Comparison of ENCODE assay signal across 24 cellular contexts in genomic region chr6:121356575-121356974, GRCh38. TPM values are rescaled to one million over a fixed set of nuclear protein-coding genes. Genes with fewer than 3 reads are reported as not detected.
A peak's percentile ranks its signal among the peaks of the same experiment; 100 is the strongest.
DNase-seq lines count a peak whose midpoint lies in the region; ATAC-seq and TF ChIP-seq lines count a peak whose summit lies in the region.
"Had no signal": no experiment of that assay in that cellular context is flagged by ENCODE, and none has a peak within 500 bp of the region (broad histone marks: within the 10 kb centered on the region; RNA-seq: fewer than 3 reads in every experiment).

No MANE protein-coding gene starts in this region.

- no peaks in the 10 kb centered on the region for H3K9me3 ChIP-seq in DND-41 (ENCODE audit: insufficient read depth, low read length, severe bottlenecking)
- H3K9me3 ChIP-seq: colonic mucosa, left ventricle myocardium inferior, vagina had no signal

- H3K27ac ChIP-seq in DND-41 (ENCODE audit: low read length), result no peak overlapping the region
- H3K27ac ChIP-seq: colonic mucosa, left ventricle myocardium inferior, SK-N-MC, vagina had no signal

- no peak overlapping the region for H3K4me2 ChIP-seq in DND-41 (ENCODE audit: insufficient read depth, low read length)

- H3K36me3 ChIP-seq in DND-41 (ENCODE audit: insufficient read depth, low read length), result no peaks in the 10 kb centered on the region
- H3K36me3 ChIP-seq: colonic mucosa, left ventricle myocardium inferior, vagina had no signal

- H3K9me3 Mint-ChIP-seq in chondrocyte (ENCODE audit: low read depth), result no peaks in the 10 kb centered on the region
- no peaks in the 10 kb centered on the region for H3K9me3 Mint-ChIP-seq in stimulated activated naive B cell treated with anti-CD40 and anti-IgM and Interleukin-4, amounts not matched to agents 10 μg/mL and 1 μg/mL and 100 μg/mL, for 72 hours
- H3K9me3 Mint-ChIP-seq: brain; CD4-positive, alpha-beta memory T cell; immature natural killer cell; nephron; stimulated activated effector memory CD8-positive, alpha-beta T cell treated with anti-CD3 and anti-CD28 coated beads, Interleukin-12 subunit alpha, Interleukin-12 subunit beta, amount 100 ng/mL, for 72 hours; WTC11 had no signal

- no peaks in the 10 kb centered on the region for H3K79me2 ChIP-seq in DND-41 (ENCODE audit: insufficient read depth, low read length)

- H3K4me3 Mint-ChIP-seq in chondrocyte (ENCODE audit: unreplicated experiment), result no peak overlapping the region
- H3K4me3 Mint-ChIP-seq in stimulated activated naive B cell treated with anti-CD40 and anti-IgM and Interleukin-4, amounts not matched to agents 10 μg/mL and 1 μg/mL and 100 μg/mL, for 72 hours, result no peak overlapping the region
- H3K4me3 Mint-ChIP-seq: brain; CD4-positive, alpha-beta memory T cell; immature natural killer cell; nephron; stimulated activated effector memory CD8-positive, alpha-beta T cell treated with anti-CD3 and anti-CD28 coated beads, Interleukin-12 subunit alpha, Interleukin-12 subunit beta, amount 100 ng/mL, for 72 hours; WTC11 had no signal

- no peaks in the 10 kb centered on the region for H3K4me1 ChIP-seq in DND-41 (ENCODE audit: insufficient read depth, low read length)
- H3K4me1 ChIP-seq: colonic mucosa, left ventricle myocardium inferior, vagina had no signal

- DNase-seq in DND-41, result no peak
- DNase-seq in chondrocyte (ENCODE audit: low spot score), result no peak
- DNase-seq in left colon, result no peak
- DNase-seq in stimulated activated naive B cell treated with anti-CD40 and anti-IgM and Interleukin-4, amounts not matched to agents 10 μg/mL and 1 μg/mL and 100 μg/mL, for 72 hours, result no peak
- no peak for DNase-seq in OCI-M2 (lab: John Stamatoyannopoulos, UW; ENCODE audit: unreplicated experiment)
- DNase-seq: activated CD8-positive, alpha-beta memory T cell treated with anti-CD3 and anti-CD28 coated beads, Interleukin-2, amount 50 U/mL, for 48 hours; CD4-positive, alpha-beta memory T cell; colonic mucosa; DMS53; GOT3; immature natural killer cell; left ventricle myocardium inferior; NCI-H1417; NCI-H510A; stimulated activated CD4-positive, alpha-beta T cell treated with anti-CD3 and anti-CD28 coated beads, Interleukin-1b, Interleukin-23, amount 100 ng/mL, for 48 hours had no signal

- no peak overlapping the region for H3K4me3 ChIP-seq in DND-41 (ENCODE audit: low read depth in 1 of 2, low read length in 2 of 2)
- H3K4me3 ChIP-seq: colonic mucosa, left ventricle myocardium inferior, SK-N-MC, vagina had no signal

- H3K27me3 Mint-ChIP-seq in chondrocyte (ENCODE audit: low read depth), result peaks cover 24% of the 10 kb centered on the region
- H3K27me3 Mint-ChIP-seq in stimulated activated naive B cell treated with anti-CD40 and anti-IgM and Interleukin-4, amounts not matched to agents 10 μg/mL and 1 μg/mL and 100 μg/mL, for 72 hours, result peaks cover 16 to 24% of the 10 kb centered on the region in 2 donors

- H3K27ac Mint-ChIP-seq in chondrocyte (ENCODE audit: unreplicated experiment), result no peak overlapping the region
- H3K27ac Mint-ChIP-seq in stimulated activated naive B cell treated with anti-CD40 and anti-IgM and Interleukin-4, amounts not matched to agents 10 μg/mL and 1 μg/mL and 100 μg/mL, for 72 hours, result no peak overlapping the region
- H3K27ac Mint-ChIP-seq: brain; CD4-positive, alpha-beta memory T cell; immature natural killer cell; nephron; stimulated activated effector memory CD8-positive, alpha-beta T cell treated with anti-CD3 and anti-CD28 coated beads, Interleukin-12 subunit alpha, Interleukin-12 subunit beta, amount 100 ng/mL, for 72 hours; WTC11 had no signal

- H4K20me1 ChIP-seq in DND-41 (ENCODE audit: insufficient read depth, low read length), result no peaks in the 10 kb centered on the region

- no peaks in the 10 kb centered on the region for H3K27me3 ChIP-seq in DND-41 (ENCODE audit: insufficient read depth, low read length, poor library complexity)
- H3K27me3 ChIP-seq: colonic mucosa, vagina had no signal

- H2AFZ ChIP-seq in DND-41 (ENCODE audit: low read depth, low read length), result no peak overlapping the region

- TF ChIP-seq CTCF in DND-41 (IDR thresholded peaks at IDR 0.05; ENCODE audit: borderline replicate concordance, extremely low read depth, low read length, poor library complexity, severe bottlenecking) (peak; percentile 6), LNCAP (IDR thresholded peaks at IDR 0.05) (peak; percentile 19; the same call in 1 of the 2 replicates), chondrocyte (IDR thresholded peaks at IDR 0.05) (peak; percentile 48)

- intact Hi-C loops in left colon (cut with DNase I, micrococcal nuclease), result no loop called here

- ATAC-seq in DND-41 (ENCODE audit: insufficient read depth, low read depth) (no peak), left colon (peak; percentile 58), GM18520 (IDR thresholded peaks at IDR 0.05; ENCODE audit: unreplicated experiment) (no peak), GM19467 (IDR thresholded peaks at IDR 0.05; ENCODE audit: unreplicated experiment) (no peak)
- no peak for ATAC-seq in stimulated activated naive B cell treated with anti-CD40 and anti-IgM and Interleukin-4, amounts not matched to agents 10 μg/mL and 1 μg/mL and 100 μg/mL, for 72 hours (replicated peaks)
- ATAC-seq: stimulated activated effector memory CD8-positive, alpha-beta T cell treated with anti-CD3 and anti-CD28 coated beads, Interleukin-12 subunit alpha, Interleukin-12 subunit beta, amount 100 ng/mL, for 72 hours; WTC11 had no signal

- no peak overlapping the region for H3K9ac ChIP-seq in DND-41 (ENCODE audit: low read depth, low read length)

- H3K4me1 Mint-ChIP-seq in chondrocyte (ENCODE audit: low read depth), result peaks cover 4% of the 10 kb centered on the region
- H3K4me1 Mint-ChIP-seq in stimulated activated naive B cell treated with anti-CD40 and anti-IgM and Interleukin-4, amounts not matched to agents 10 μg/mL and 1 μg/mL and 100 μg/mL, for 72 hours, result no peaks in the 10 kb centered on the region
- H3K4me1 Mint-ChIP-seq: brain; CD4-positive, alpha-beta memory T cell; immature natural killer cell; stimulated activated effector memory CD8-positive, alpha-beta T cell treated with anti-CD3 and anti-CD28 coated beads, Interleukin-12 subunit alpha, Interleukin-12 subunit beta, amount 100 ng/mL, for 72 hours had no signal

- no peaks in the 10 kb centered on the region for H3K36me3 Mint-ChIP-seq in chondrocyte (ENCODE audit: low read depth)
- H3K36me3 Mint-ChIP-seq in stimulated activated naive B cell treated with anti-CD40 and anti-IgM and Interleukin-4, amounts not matched to agents 10 μg/mL and 1 μg/mL and 100 μg/mL, for 72 hours, result no peaks in the 10 kb centered on the region
- H3K36me3 Mint-ChIP-seq: brain; CD4-positive, alpha-beta memory T cell; immature natural killer cell; stimulated activated effector memory CD8-positive, alpha-beta T cell treated with anti-CD3 and anti-CD28 coated beads, Interleukin-12 subunit alpha, Interleukin-12 subunit beta, amount 100 ng/mL, for 72 hours; WTC11 had no signal

RNA-seq across cellular contexts. Expression of gene TBC1D32, which starts 22.3 kb away (rescaled TPM):
- total RNA-seq in chondrocyte (8.9 to 12.6 TPM (median 9.4 TPM) in 3 replicates), left colon (1 to 10 TPM; 7.8 to 9.0 TPM)
